Comparison of ENCODE assay signal across 1 cellular context in the genomic region with DNA sequence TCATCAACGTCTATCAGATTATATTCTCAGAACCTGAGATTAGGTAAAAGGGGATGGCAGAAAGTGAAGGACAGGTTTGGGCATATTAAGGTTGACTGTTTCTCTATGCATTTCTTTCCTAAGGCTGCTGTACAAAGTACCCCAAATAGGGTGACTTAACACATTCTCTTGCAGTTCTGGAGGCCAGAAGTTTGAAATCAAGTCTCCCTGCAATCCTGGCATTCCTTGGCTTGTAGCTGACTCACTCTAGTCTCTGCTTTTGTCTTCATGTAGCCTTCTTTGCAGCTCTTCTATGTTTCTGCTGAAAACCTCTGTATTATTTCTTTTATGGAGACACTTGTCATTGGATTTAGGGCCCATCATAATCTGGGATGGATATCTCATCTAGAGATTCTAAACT.
TF ChIP-seq lines count a peak whose summit lies in the region.

No MANE protein-coding gene starts in this region.

TF ChIP-seq in GM23338, 12 proteins besides CTCF, POLR2A, EP300 and RAD21 (continued from another document):
- TF ChIP-seq, protein P1, sequence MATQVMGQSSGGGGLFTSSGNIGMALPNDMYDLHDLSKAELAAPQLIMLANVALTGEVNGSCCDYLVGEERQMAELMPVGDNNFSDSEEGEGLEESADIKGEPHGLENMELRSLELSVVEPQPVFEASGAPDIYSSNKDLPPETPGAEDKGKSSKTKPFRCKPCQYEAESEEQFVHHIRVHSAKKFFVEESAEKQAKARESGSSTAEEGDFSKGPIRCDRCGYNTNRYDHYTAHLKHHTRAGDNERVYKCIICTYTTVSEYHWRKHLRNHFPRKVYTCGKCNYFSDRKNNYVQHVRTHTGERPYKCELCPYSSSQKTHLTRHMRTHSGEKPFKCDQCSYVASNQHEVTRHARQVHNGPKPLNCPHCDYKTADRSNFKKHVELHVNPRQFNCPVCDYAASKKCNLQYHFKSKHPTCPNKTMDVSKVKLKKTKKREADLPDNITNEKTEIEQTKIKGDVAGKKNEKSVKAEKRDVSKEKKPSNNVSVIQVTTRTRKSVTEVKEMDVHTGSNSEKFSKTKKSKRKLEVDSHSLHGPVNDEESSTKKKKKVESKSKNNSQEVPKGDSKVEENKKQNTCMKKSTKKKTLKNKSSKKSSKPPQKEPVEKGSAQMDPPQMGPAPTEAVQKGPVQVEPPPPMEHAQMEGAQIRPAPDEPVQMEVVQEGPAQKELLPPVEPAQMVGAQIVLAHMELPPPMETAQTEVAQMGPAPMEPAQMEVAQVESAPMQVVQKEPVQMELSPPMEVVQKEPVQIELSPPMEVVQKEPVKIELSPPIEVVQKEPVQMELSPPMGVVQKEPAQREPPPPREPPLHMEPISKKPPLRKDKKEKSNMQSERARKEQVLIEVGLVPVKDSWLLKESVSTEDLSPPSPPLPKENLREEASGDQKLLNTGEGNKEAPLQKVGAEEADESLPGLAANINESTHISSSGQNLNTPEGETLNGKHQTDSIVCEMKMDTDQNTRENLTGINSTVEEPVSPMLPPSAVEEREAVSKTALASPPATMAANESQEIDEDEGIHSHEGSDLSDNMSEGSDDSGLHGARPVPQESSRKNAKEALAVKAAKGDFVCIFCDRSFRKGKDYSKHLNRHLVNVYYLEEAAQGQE (IDR thresholded peaks at IDR 0.05; ENCODE audit: unreplicated experiment) = no peak
- no peak for TF ChIP-seq JUNB (IDR thresholded peaks at IDR 0.05; ENCODE audit: unreplicated experiment)
- TF ChIP-seq CREB1 (CRISPR knock-in tag; IDR thresholded peaks at IDR 0.05; ENCODE audit: low read depth) = no peak
